13 cellular contexts compared by ENCODE assay signal in the genomic region with DNA sequence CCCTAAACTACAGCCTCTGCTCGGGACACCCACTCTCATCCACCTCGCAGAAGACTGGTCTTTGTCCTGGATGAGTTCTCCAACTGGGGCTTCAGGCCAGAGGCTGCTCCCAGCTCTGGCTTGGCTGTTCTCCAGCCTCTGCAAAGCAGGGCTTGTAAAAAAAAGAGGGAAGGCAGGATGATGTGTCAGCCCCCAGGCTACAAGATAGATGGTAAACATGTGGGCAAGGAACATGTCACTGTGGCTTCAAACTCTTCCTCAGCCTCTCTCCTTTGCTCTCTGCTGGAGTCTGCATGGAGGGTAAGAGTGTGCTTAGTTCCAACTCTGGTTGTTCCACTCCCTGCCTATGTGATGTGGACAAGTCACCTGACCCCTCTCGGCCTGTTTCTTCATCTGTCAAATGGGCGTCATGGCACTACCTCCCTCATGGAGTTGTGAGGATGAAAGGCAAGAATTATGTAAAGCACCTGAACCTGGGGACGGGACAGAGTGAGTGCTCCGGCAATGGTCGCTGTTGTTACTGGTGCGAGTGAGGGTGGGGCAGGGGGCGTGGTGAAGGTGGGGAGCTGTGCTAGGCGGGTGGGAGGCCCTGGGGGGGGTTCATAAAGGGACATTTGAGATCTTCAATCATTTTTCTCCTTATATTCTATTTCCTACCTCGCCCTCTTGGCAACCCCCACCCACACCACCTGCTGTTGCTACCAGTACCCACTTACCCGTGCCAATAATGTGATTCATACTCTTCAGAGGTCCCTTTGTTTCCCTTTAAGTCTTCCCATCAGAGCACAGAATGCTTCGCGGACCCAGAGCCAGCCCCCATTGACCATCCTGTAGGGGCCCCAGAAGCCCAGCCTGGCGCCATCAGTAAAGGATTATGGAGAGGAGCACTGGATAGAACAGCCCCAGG. TPM values are rescaled to one million over a fixed set of nuclear protein-coding genes. Genes with fewer than 3 reads are reported as not detected.
A peak's percentile ranks its signal among the peaks of the same experiment; 100 is the strongest.
DNase-seq lines count a peak whose midpoint lies in the region; ATAC-seq, FAIRE-seq and TF ChIP-seq lines count a peak whose summit lies in the region.
"Had no signal": no experiment of that assay in that cellular context is flagged by ENCODE, and none has a peak within 500 bp of the region (broad histone marks: within the 10 kb centered on the region; RNA-seq: fewer than 3 reads in every experiment).

No MANE protein-coding gene starts in this region.

- no peaks in the 10 kb centered on the region for H3K79me2 ChIP-seq in K562 (ENCODE audit: control insufficient read depth, insufficient read depth, low read length)

- H3K4me2 ChIP-seq in K562 (ENCODE audit: insufficient read depth, low read length): no peak overlapping the region

- WGBS in K562 (ENCODE audit: insufficient coverage, low coverage, missing lambda C conversion rate): 26% methylated on average over 12 of the region's 15 CpGs
- whole genome bisulfite sequencing in right lobe of liver (ENCODE audit: insufficient coverage, low coverage, low lambda C conversion rate, missing lambda C conversion rate): 76% methylated on average over 11 of the region's 15 CpGs

- CTCF ChIA-PET in K562 (lab: Yijun Ruan, JAX; ENCODE audit: low intra/inter-chr PET ratio): no interaction called here
- CTCF ChIA-PET in activated CD4-positive, alpha-beta T cell treated with anti-CD3 and anti-CD28 coated beads for 36 hours (lab: Charles Lee): interaction anchor here (0.6 to 1.1 kb wide), 4 partner anchors 64 to 203 kb away, joined by 3 to 4 read pairs (median 4); no protein-coding TSS in a partner anchor

- no peak overlapping the region for H3K27ac Mint-ChIP-seq in activated CD4-positive, alpha-beta T cell treated with anti-CD3 and anti-CD28 coated beads for 36 hours

- H3K27me3 ChIP-seq in K562 (ENCODE audit: control insufficient read depth in 2 of 2, insufficient read depth in 2 of 2, low read length in 2 of 2): no peaks in the 10 kb centered on the region
- no peaks in the 10 kb centered on the region for H3K27me3 ChIP-seq in right lobe of liver
- H3K27me3 ChIP-seq: Peyer's patch had no signal

- H3K36me3 Mint-ChIP-seq in activated CD4-positive, alpha-beta T cell treated with anti-CD3 and anti-CD28 coated beads for 36 hours (ENCODE audit: low read depth): no peaks in the 10 kb centered on the region

- peaks cover 26% of the 10 kb centered on the region for H3K27me3 Mint-ChIP-seq in activated CD4-positive, alpha-beta T cell treated with anti-CD3 and anti-CD28 coated beads for 36 hours

- intact Hi-C loops in K562 (cut with micrococcal nuclease) (loop anchor here (2.0 kb wide), 1 partner anchor 57 kb away; no protein-coding TSS in a partner anchor), right lobe of liver (cut with DNase I) (no loop called here)
- intact Hi-C loops in activated CD4-positive, alpha-beta T cell treated with anti-CD3 and anti-CD28 coated beads for 36 hours (cut with DNase I, micrococcal nuclease): loop anchor here in 1 of 2 experiments (1.0 kb wide), 1 partner anchor 203 kb away; no protein-coding TSS in a partner anchor

- H3K9me3 ChIP-seq in K562 (replicated peaks; ENCODE audit: control insufficient read depth, insufficient read depth, low read depth, low read length) (no peaks in the 10 kb centered on the region), right lobe of liver (no peaks in the 10 kb centered on the region)
- H3K9me3 ChIP-seq: mucosa of descending colon, Peyer's patch had no signal

- no peaks in the 10 kb centered on the region for H3K36me3 ChIP-seq in K562 (ENCODE audit: control insufficient read depth, insufficient read depth, low read length)
- H3K36me3 ChIP-seq in right lobe of liver: no peaks in the 10 kb centered on the region
- H3K36me3 ChIP-seq: Peyer's patch had no signal

- no peak overlapping the region for H3K9ac ChIP-seq in K562 (ENCODE audit: insufficient read depth in 1 of 2, low read depth in 2 of 2, low read length in 2 of 2)

- TF ChIP-seq POLR2A in K562 (conservative IDR thresholded peaks at IDR 0.05): no peak
- no peak for TF ChIP-seq POLR2A in right lobe of liver (IDR thresholded peaks at IDR 0.05)

- BruUV-seq in K562 (replicated peaks; lab: Mats Ljungman, UMichigan): no TSS peak

- no peak overlapping the region for H2AFZ ChIP-seq in K562 (ENCODE audit: low read depth, low read length)

- no peak overlapping the region for H3K4me3 Mint-ChIP-seq in activated CD4-positive, alpha-beta T cell treated with anti-CD3 and anti-CD28 coated beads for 36 hours

- DNase-seq in Daoy (ENCODE audit: low read depth) (peak; percentile 87), LHCN-M2 (ENCODE audit: low read depth) (peak; percentile 48), K562 (ENCODE audit: extremely low read depth in 1 of 4, low spot score in 3 of 4) (no peak), right lobe of liver (no peak), Ammon's horn (ENCODE audit: low spot score) (no peak)
- no peak for DNase-seq in activated CD4-positive, alpha-beta T cell treated with anti-CD3 and anti-CD28 coated beads for 36 hours
- DNase-seq: activated gamma-delta T cell, hippocampal formation, Peyer's patch had no signal

- TF ChIP-seq CTCF in K562 (IDR thresholded peaks at IDR 0.05 in 2 of 3, conservative IDR thresholded peaks at IDR 0.05 in 1 of 3; ENCODE audit: insufficient read depth in 2 of 3, low read depth in 1 of 3, low read length in 3 of 3): no peak
- no peak for TF ChIP-seq CTCF in right lobe of liver (IDR thresholded peaks at IDR 0.05)

- H3K27ac ChIP-seq in K562 (ENCODE audit: extremely low read depth, low read depth, low read length) (no peak overlapping the region), right lobe of liver (no peak overlapping the region)
- H3K27ac ChIP-seq: coronary artery, Peyer's patch had no signal

- H3K4me3 ChIP-seq in K562 (no peak overlapping the region), right lobe of liver (no peak overlapping the region)
- H3K4me3 ChIP-seq: coronary artery, mucosa of descending colon, Peyer's patch had no signal

- FAIRE-seq in K562 (lab: Jason Lieb, UNC): no peak

- no peaks in the 10 kb centered on the region for H3K4me1 Mint-ChIP-seq in activated CD4-positive, alpha-beta T cell treated with anti-CD3 and anti-CD28 coated beads for 36 hours

- H4K20me1 ChIP-seq in K562 (replicated peaks; ENCODE audit: control insufficient read depth, insufficient read depth, low read length): 0 out of 2 replicates have a peak, but pooled peaks cover 4% of the 10 kb centered on the region

- H3K4me1 ChIP-seq in K562 (replicated peaks in 1 of 2; ENCODE audit: control insufficient read depth in 2 of 2, insufficient read depth in 2 of 2, low read length in 2 of 2) (peaks cover 20 to 24% of the 10 kb centered on the region in 2 experiments), right lobe of liver (peaks cover 0 to 14% (median 1%) of the 10 kb centered on the region in 4 donors)

- no peak for TF ChIP-seq RAD21 in K562 (CRISPR knock-in tag; conservative IDR thresholded peaks at IDR 0.05 in 1 of 2, IDR thresholded peaks at IDR 0.05 in 1 of 2)

- H3K9me3 Mint-ChIP-seq in activated CD4-positive, alpha-beta T cell treated with anti-CD3 and anti-CD28 coated beads for 36 hours (ENCODE audit: low read depth): no peaks in the 10 kb centered on the region

- POLR2A ChIA-PET in K562 (lab: Yijun Ruan, JAX): interaction anchor here (0.5 kb wide), 1 partner anchor 9 kb away, joined by 3 read pairs; no protein-coding TSS in a partner anchor
- POLR2A ChIA-PET in activated CD4-positive, alpha-beta T cell treated with anti-CD3 and anti-CD28 coated beads for 36 hours (lab: Charles Lee): no interaction called here

- H3K9me1 ChIP-seq in K562 (ENCODE audit: control insufficient read depth, insufficient read depth, low read length): no peaks in the 10 kb centered on the region

- in situ Hi-C loops in K562 (cut with MboI): no loop called here

- no peak for TF ChIP-seq EP300 in K562 (IDR thresholded peaks at IDR 0.05; ENCODE audit: low read length)

- no peak; the same call in 2 of the 3 replicates for ATAC-seq in K562
- peak; percentile 15 to 43 (median 19) for ATAC-seq in right lobe of liver
- no peak for ATAC-seq in GM21360 (IDR thresholded peaks at IDR 0.05; ENCODE audit: unreplicated experiment)
- ATAC-seq in activated CD4-positive, alpha-beta T cell treated with anti-CD3 and anti-CD28 coated beads for 36 hours: no peak
- ATAC-seq in HG03097 (IDR thresholded peaks at IDR 0.05; ENCODE audit: low FRiP score, unreplicated experiment): no peak

RNA-seq across cellular contexts. Expression of gene ZNF79, which starts 6.8 kb away (rescaled TPM):
- total RNA-seq in Daoy (2014; rRNA removed; shearing (Covaris generic)): 6.0 and 13.5 TPM in 2 replicates
- total RNA-seq in LHCN-M2 (2014; rRNA removed) (8.4 and 9.6 TPM in 2 replicates), K562 (2014; rRNA removed) (6.0 and 6.6 TPM in 2 replicates), K562 (2014; rRNA removed; fragmentation: Illumina TruSeq; extraction: Trizol) (5.3 and 5.6 TPM in 2 replicates), K562 (2015; rRNA removed; fragmentation: Illumina TruSeq; extraction: Trizol) (6.3 and 7.0 TPM in 2 replicates), K562 (2021) (6.3 and 6.4 TPM in 2 replicates), right lobe of liver (1 to 10 TPM; 2.5 to 4.6 (median 3.5) TPM)
- 3.6 TPM for polyA plus RNA-seq in LHCN-M2 (2012)
- 23.5 and 37.2 TPM in 2 replicates for total RNA-seq in K562 (2011; cell fraction: chromatin; rRNA removed; ENCODE audit: low replicate concordance)
- total RNA-seq in K562 (2011; cell fraction: nucleolus; rRNA removed): 21.8 and 28.7 TPM in 2 replicates
- total RNA-seq in K562 (2011; cell fraction: nucleoplasm; rRNA removed): 13.2 and 19.8 TPM in 2 replicates
- polyA plus RNA-seq in K562 (2011; rRNA removed) (2.7 and 3.4 TPM in 2 replicates), K562 (2014; fragmentation: Illumina TruSeq; extraction: Trizol) (4.1 and 4.3 TPM in 2 replicates), K562 (2014; fragmentation: Nextera tagmentation; extraction: Ambion mirVana) (under 1 TPM; 0.62 to 0.70 TPM), K562 (2014; rRNA removed) (3.7 and 5.1 TPM in 2 replicates)
- polyA plus RNA-seq in K562 (2011; cell fraction: cytosol; rRNA removed): 2.5 and 2.8 TPM in 2 replicates
- polyA plus RNA-seq in K562 (2011; cell fraction: nucleus; rRNA removed): 3.9 and 4.7 TPM in 2 replicates
- 3.0 and 3.1 TPM in 2 replicates for polyA plus RNA-seq in K562 (2012)
- 13.0 and 14.1 TPM in 2 replicates for polyA minus RNA-seq in K562 (2011; rRNA and poly(A)+ RNA removed)
- 5.1 and 5.7 TPM in 2 replicates for polyA minus RNA-seq in K562 (2011; cell fraction: cytosol; rRNA and poly(A)+ RNA removed)
- polyA minus RNA-seq in K562 (2011; cell fraction: nucleus; rRNA and poly(A)+ RNA removed): 9.2 and 10.7 TPM in 2 replicates
- 1 to 10 TPM; 6.9 to 7.6 TPM for total RNA-seq in activated CD4-positive, alpha-beta T cell treated with anti-CD3 and anti-CD28 coated beads for 36 hours

RNA-seq across cellular contexts. Expression of gene SLC2A8, which starts 20.4 kb away (rescaled TPM):
- total RNA-seq in Daoy (2014; rRNA removed; shearing (Covaris generic)): 8.5 and 11.4 TPM in 2 replicates
- total RNA-seq in LHCN-M2 (2014; rRNA removed) (10.5 and 13.9 TPM in 2 replicates), K562 (2014; rRNA removed) (9.7 and 12.6 TPM in 2 replicates), K562 (2014; rRNA removed; fragmentation: Illumina TruSeq; extraction: Trizol) (1.6 and 2.4 TPM in 2 replicates), K562 (2015; rRNA removed; fragmentation: Illumina TruSeq; extraction: Trizol) (5.2 and 6.7 TPM in 2 replicates), K562 (2021) (10.3 and 12.9 TPM in 2 replicates), right lobe of liver (10 to 100 TPM; 16.2 to 25.0 (median 18.8) TPM)
- 9.7 TPM for polyA plus RNA-seq in LHCN-M2 (2012)
- total RNA-seq in K562 (2011; cell fraction: chromatin; rRNA removed; ENCODE audit: low replicate concordance): 9.0 and 31.6 TPM in 2 replicates
- total RNA-seq in K562 (2011; cell fraction: nucleolus; rRNA removed): 24.8 and 24.9 TPM in 2 replicates
- total RNA-seq in K562 (2011; cell fraction: nucleoplasm; rRNA removed): 12.1 and 16.1 TPM in 2 replicates
- polyA plus RNA-seq in K562 (2011; rRNA removed) (5.4 and 8.1 TPM in 2 replicates), K562 (2014; fragmentation: Illumina TruSeq; extraction: Trizol) (3.6 and 6.2 TPM in 2 replicates), K562 (2014; fragmentation: Nextera tagmentation; extraction: Ambion mirVana) (1 to 10 TPM in 1 of 2 experiments, under 1 TPM in 1; 0.13 to 1.1 TPM), K562 (2014; rRNA removed) (9.9 and 10.4 TPM in 2 replicates)
- 7.3 and 17.7 TPM in 2 replicates for polyA plus RNA-seq in K562 (2011; cell fraction: cytosol; rRNA removed)
- polyA plus RNA-seq in K562 (2011; cell fraction: nucleus; rRNA removed): 22.0 and 29.9 TPM in 2 replicates
- 6.4 and 7.8 TPM in 2 replicates for polyA plus RNA-seq in K562 (2012)
- polyA minus RNA-seq in K562 (2011; rRNA and poly(A)+ RNA removed): 2.7 and 2.9 TPM in 2 replicates
- polyA minus RNA-seq in K562 (2011; cell fraction: cytosol; rRNA and poly(A)+ RNA removed): 6.7 and 7.1 TPM in 2 replicates
- 8.3 and 8.9 TPM in 2 replicates for polyA minus RNA-seq in K562 (2011; cell fraction: nucleus; rRNA and poly(A)+ RNA removed)
- total RNA-seq in activated CD4-positive, alpha-beta T cell treated with anti-CD3 and anti-CD28 coated beads for 36 hours: 1 to 10 TPM; 1.3 to 1.7 TPM

RNA-seq across cellular contexts. Expression of gene RPL12, which starts 33.8 kb away (rescaled TPM):
- 2,254 and 2,503 TPM in 2 replicates for total RNA-seq in Daoy (2014; rRNA removed; shearing (Covaris generic))
- 2,134 and 2,339 TPM in 2 replicates for total RNA-seq in LHCN-M2 (2014; rRNA removed)
- 2,625 TPM for polyA plus RNA-seq in LHCN-M2 (2012)
- 400 and 555 TPM in 2 replicates for total RNA-seq in K562 (2011; cell fraction: chromatin; rRNA removed; ENCODE audit: low replicate concordance)
- total RNA-seq in K562 (2011; cell fraction: nucleolus; rRNA removed): 648 and 678 TPM in 2 replicates
- total RNA-seq in K562 (2011; cell fraction: nucleoplasm; rRNA removed): 701 and 1,157 TPM in 2 replicates
- 1,796 and 1,973 TPM in 2 replicates for total RNA-seq in K562 (2014; rRNA removed)
- total RNA-seq in K562 (2014; rRNA removed; fragmentation: Illumina TruSeq; extraction: Trizol): 2,499 and 2,531 TPM in 2 replicates
- 3,220 and 3,261 TPM in 2 replicates for total RNA-seq in K562 (2015; rRNA removed; fragmentation: Illumina TruSeq; extraction: Trizol)
- 1,614 and 1,743 TPM in 2 replicates for total RNA-seq in K562 (2021)
- polyA plus RNA-seq in K562 (2011; rRNA removed): 2,587 and 3,088 TPM in 2 replicates
- 2,689 and 4,292 TPM in 2 replicates for polyA plus RNA-seq in K562 (2011; cell fraction: cytosol; rRNA removed)
- polyA plus RNA-seq in K562 (2011; cell fraction: nucleus; rRNA removed): 951 and 1,340 TPM in 2 replicates
- 1,770 and 3,341 TPM in 2 replicates for polyA plus RNA-seq in K562 (2012)
- 4,080 and 4,558 TPM in 2 replicates for polyA plus RNA-seq in K562 (2014; fragmentation: Illumina TruSeq; extraction: Trizol)
- 1,000 to 10,000 TPM; 2,219 to 2,376 TPM for polyA plus RNA-seq in K562 (2014; fragmentation: Nextera tagmentation; extraction: Ambion mirVana)
- 2,953 and 3,005 TPM in 2 replicates for polyA plus RNA-seq in K562 (2014; rRNA removed)
- 933 and 1,147 TPM in 2 replicates for polyA minus RNA-seq in K562 (2011; rRNA and poly(A)+ RNA removed)
- polyA minus RNA-seq in K562 (2011; cell fraction: cytosol; rRNA and poly(A)+ RNA removed): 732 and 781 TPM in 2 replicates
- polyA minus RNA-seq in K562 (2011; cell fraction: nucleus; rRNA and poly(A)+ RNA removed): 303 and 594 TPM in 2 replicates
- 100 to 1,000 TPM; 271 to 907 (median 364) TPM for total RNA-seq in right lobe of liver
- 1,000 to 10,000 TPM; 2,222 to 2,735 TPM for total RNA-seq in activated CD4-positive, alpha-beta T cell treated with anti-CD3 and anti-CD28 coated beads for 36 hours

RNA-seq across cellular contexts. Expression of gene LRSAM1, which starts 33.9 kb away (rescaled TPM):
- 13.4 and 13.5 TPM in 2 replicates for total RNA-seq in Daoy (2014; rRNA removed; shearing (Covaris generic))
- total RNA-seq in LHCN-M2 (2014; rRNA removed) (7.4 and 7.9 TPM in 2 replicates), K562 (2014; rRNA removed) (9.0 and 9.9 TPM in 2 replicates), K562 (2014; rRNA removed; fragmentation: Illumina TruSeq; extraction: Trizol) (3.2 and 4.1 TPM in 2 replicates), K562 (2015; rRNA removed; fragmentation: Illumina TruSeq; extraction: Trizol) (4.6 and 5.5 TPM in 2 replicates), K562 (2021) (16.2 and 16.9 TPM in 2 replicates), right lobe of liver (10 to 100 TPM in 5 of 6 experiments, 1 to 10 TPM in 1; 9.4 to 13.3 (median 12.1) TPM)
- polyA plus RNA-seq in LHCN-M2 (2012): 7.9 TPM
- 55.1 and 93.1 TPM in 2 replicates for total RNA-seq in K562 (2011; cell fraction: chromatin; rRNA removed; ENCODE audit: low replicate concordance)
- total RNA-seq in K562 (2011; cell fraction: nucleolus; rRNA removed): 44.6 and 44.7 TPM in 2 replicates
- 34.8 and 38.2 TPM in 2 replicates for total RNA-seq in K562 (2011; cell fraction: nucleoplasm; rRNA removed)
- polyA plus RNA-seq in K562 (2011; rRNA removed) (4.7 and 6.1 TPM in 2 replicates), K562 (2014; fragmentation: Illumina TruSeq; extraction: Trizol) (6.2 and 7.4 TPM in 2 replicates), K562 (2014; fragmentation: Nextera tagmentation; extraction: Ambion mirVana) (under 1 TPM; 0.07 to 0.32 TPM), K562 (2014; rRNA removed) (8.5 and 11.3 TPM in 2 replicates)
- 3.1 and 6.4 TPM in 2 replicates for polyA plus RNA-seq in K562 (2011; cell fraction: cytosol; rRNA removed)
- 20.1 and 28.5 TPM in 2 replicates for polyA plus RNA-seq in K562 (2011; cell fraction: nucleus; rRNA removed)
- 6.8 and 13.7 TPM in 2 replicates for polyA plus RNA-seq in K562 (2012)
- polyA minus RNA-seq in K562 (2011; rRNA and poly(A)+ RNA removed): 8.0 and 9.1 TPM in 2 replicates
- polyA minus RNA-seq in K562 (2011; cell fraction: cytosol; rRNA and poly(A)+ RNA removed): 5.1 and 7.0 TPM in 2 replicates
- 14.7 and 16.1 TPM in 2 replicates for polyA minus RNA-seq in K562 (2011; cell fraction: nucleus; rRNA and poly(A)+ RNA removed)
- total RNA-seq in activated CD4-positive, alpha-beta T cell treated with anti-CD3 and anti-CD28 coated beads for 36 hours: 10 to 100 TPM; 20.0 to 20.4 TPM

Comparison
In these comparisons a context has a peak if more than half of its experiments do, and no peak if none do; other contexts are left out.
1. DNase-seq: peak in Daoy (single experiment) and LHCN-M2 (single experiment); none in K562 (0 of 4), right lobe of liver (0 of 3), activated CD4-positive, alpha-beta T cell treated with anti-CD3 and anti-CD28 coated beads for 36 hours (single experiment) and Ammon's horn (single experiment).
2. ATAC-seq: peak in right lobe of liver (4 of 4); none in K562 (single experiment), GM21360 (single experiment), activated CD4-positive, alpha-beta T cell treated with anti-CD3 and anti-CD28 coated beads for 36 hours (single experiment) and HG03097 (single experiment).